20 cellular contexts compared by ENCODE assay signal in genomic region chr1:16033101-16033632, GRCh38. TPM values are rescaled to one million over a fixed set of nuclear protein-coding genes. Genes with fewer than 3 reads are reported as not detected.
"Had no signal": no experiment of that assay in that cellular context is flagged by ENCODE, and none has a peak within 500 bp of the region (broad histone marks: within the 10 kb centered on the region; RNA-seq: fewer than 3 reads in every experiment).

No MANE protein-coding gene starts in this region.

- H2AFZ ChIP-seq: hepatocyte, parathyroid adenoma had no signal

- H3K9ac ChIP-seq: parathyroid adenoma had no signal

- H3K4me2 ChIP-seq: hepatocyte had no signal

- H3K79me2 ChIP-seq: hepatocyte, parathyroid adenoma had no signal

- H3K27me3 ChIP-seq: brain microvascular endothelial cell, hepatocyte, testis had no signal

- H3K27ac ChIP-seq: brain microvascular endothelial cell, dorsolateral prefrontal cortex, hepatocyte, lower lobe of right lung, parathyroid adenoma, testis had no signal

- H3K4me1 ChIP-seq: lower lobe of right lung, parathyroid adenoma, testis had no signal

- FAIRE-seq: colon, small intestine had no signal

- H3K9me3 ChIP-seq: lower lobe of right lung, testis had no signal

- H3K36me3 ChIP-seq: brain microvascular endothelial cell, lower lobe of right lung had no signal

- H3K4me3 ChIP-seq: dorsolateral prefrontal cortex, hepatocyte, lower lobe of right lung, testis had no signal

RNA-seq across cellular contexts. Expression of gene CLCNKB, which starts 10.4 kb away (rescaled TPM):
- total RNA-seq: activated naive CD4-positive, alpha-beta T cell treated with anti-CD3 and anti-CD28 coated beads, Interleukin-2, amount 50 U/mL, for 72 hours; endothelial cell of umbilical vein; esophagus mucosa; left lobe of liver; naive thymus-derived CD4-positive, alpha-beta T cell; T-cell had no signal
- polyA plus RNA-seq: immature natural killer cell; naive thymus-derived CD4-positive, alpha-beta T cell had no signal

RNA-seq across cellular contexts. Expression of gene CLCNKA, which starts 11.3 kb away (rescaled TPM):
- total RNA-seq: endothelial cell of umbilical vein; kidney epithelial cell; naive thymus-derived CD4-positive, alpha-beta T cell; T-cell had no signal
- polyA plus RNA-seq: endothelial cell of umbilical vein; immature natural killer cell; naive thymus-derived CD4-positive, alpha-beta T cell had no signal

RNA-seq across cellular contexts. Expression of gene HSPB7, which starts 15.3 kb away (rescaled TPM):
- total RNA-seq: activated naive CD4-positive, alpha-beta T cell treated with anti-CD3 and anti-CD28 coated beads, Interleukin-2, amount 50 U/mL, for 72 hours; activated T-helper 17 cell treated with anti-CD3 and anti-CD28 coated beads, Interleukin-2, amount 50 U/mL, for 72 hours; endothelial cell of umbilical vein; kidney epithelial cell; naive thymus-derived CD4-positive, alpha-beta T cell had no signal
- polyA plus RNA-seq: endothelial cell of umbilical vein; immature natural killer cell; naive thymus-derived CD4-positive, alpha-beta T cell had no signal

RNA-seq across cellular contexts. Expression of gene SRARP, which starts 29.1 kb away (rescaled TPM):
- total RNA-seq: activated naive CD4-positive, alpha-beta T cell treated with anti-CD3 and anti-CD28 coated beads, Interleukin-2, amount 50 U/mL, for 72 hours; activated T-helper 17 cell treated with anti-CD3 and anti-CD28 coated beads, Interleukin-2, amount 50 U/mL, for 72 hours; aorta; endothelial cell of umbilical vein; esophagus mucosa; hepatocyte; kidney epithelial cell; left lobe of liver; mesenteric fat pad; naive thymus-derived CD4-positive, alpha-beta T cell; T-cell had no signal
- polyA plus RNA-seq: adipose tissue; aorta; endothelial cell of umbilical vein; hepatocyte; immature natural killer cell; naive thymus-derived CD4-positive, alpha-beta T cell; small intestine had no signal

RNA-seq across cellular contexts. Expression of gene FAM131C, which starts 40.3 kb away (rescaled TPM):
- total RNA-seq: endothelial cell of umbilical vein, left lobe of liver, lower lobe of right lung, mesenteric fat pad had no signal
- polyA plus RNA-seq: immature natural killer cell; naive thymus-derived CD4-positive, alpha-beta T cell had no signal
